8 cellular contexts compared by ENCODE assay signal in the genomic region with DNA sequence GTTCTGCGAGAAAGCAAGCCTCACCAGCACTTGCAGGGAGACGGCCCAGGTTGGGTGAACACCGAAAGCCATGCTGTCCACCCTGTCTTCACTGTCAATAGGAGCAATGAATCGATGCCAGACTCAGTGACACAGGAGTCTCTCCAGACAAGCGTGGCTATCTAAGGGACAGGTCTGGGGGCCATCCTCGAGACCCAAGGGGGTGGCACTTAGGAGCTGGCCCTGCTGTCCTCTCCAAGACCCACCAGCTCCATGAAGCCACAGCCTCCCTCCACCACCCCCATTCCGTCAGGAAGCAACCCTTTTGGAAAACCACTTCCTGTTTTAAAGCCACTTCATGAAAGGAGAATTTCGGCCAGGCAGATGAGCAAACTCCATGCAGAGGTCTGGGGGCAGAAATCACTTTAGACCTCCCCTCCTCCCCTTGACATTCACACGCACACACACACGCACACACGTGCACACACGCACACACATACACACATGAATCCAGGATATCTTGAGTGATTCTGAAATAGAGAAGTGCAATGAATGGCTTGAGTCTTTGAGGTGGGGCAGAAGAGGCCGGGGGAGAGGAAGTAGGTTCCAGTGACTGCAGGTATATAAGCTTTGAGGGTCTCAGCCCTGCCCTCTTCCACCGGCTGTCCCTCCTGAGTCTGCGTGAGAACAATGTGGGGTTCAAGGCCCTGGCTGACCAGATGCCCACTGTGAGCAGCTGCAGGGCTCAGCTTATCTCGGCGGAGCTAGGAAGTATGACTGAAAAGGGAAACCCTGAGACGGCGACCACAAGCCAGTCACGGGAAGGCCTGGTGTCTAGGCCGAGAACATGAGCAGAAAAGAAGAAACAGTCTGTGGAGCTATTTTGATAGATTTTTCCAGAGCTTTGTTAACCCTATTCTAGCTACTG. TPM values are rescaled to one million over a fixed set of nuclear protein-coding genes. Genes with fewer than 3 reads are reported as not detected.
DNase-seq lines count a peak whose midpoint lies in the region; ATAC-seq and TF ChIP-seq lines count a peak whose summit lies in the region.

No MANE protein-coding gene starts in this region.

- H3K56ac ChIP-seq in IMR-90 (ENCODE audit: extremely low read depth, insufficient read depth, low read length) = no peak overlapping the region; the same call in 1 of the 2 replicates

- H3K79me1 ChIP-seq in IMR-90 (ENCODE audit: low read depth in 1 of 2, low read length in 2 of 2) = peaks cover 17 to 58% of the 10 kb centered on the region in 2 experiments

- peak overlapping the region; percentile 89 for H4K91ac ChIP-seq in IMR-90 (ENCODE audit: insufficient read depth, low read depth, low read length)

- peaks cover 27% of the 10 kb centered on the region for H3K9me1 ChIP-seq in IMR-90 (ENCODE audit: insufficient read depth, low read length)

- peak overlapping the region; percentile 96 for H2AK9ac ChIP-seq in IMR-90 (replicated peaks; ENCODE audit: low read depth, low read length, poor library complexity)

- H3K79me2 ChIP-seq in DND-41 (ENCODE audit: insufficient read depth, low read length) = no peaks in the 10 kb centered on the region

- H3K9me3 ChIP-seq in DND-41 (ENCODE audit: insufficient read depth, low read length, severe bottlenecking) (no peaks in the 10 kb centered on the region), IMR-90 (ENCODE audit: control insufficient read depth, insufficient read depth, low read length) (no peaks in the 10 kb centered on the region)

- H2AFZ ChIP-seq in DND-41 (ENCODE audit: low read depth, low read length) (peak overlapping the region; percentile 57; the same call in 1 of the 2 replicates), IMR-90 (replicated peaks; ENCODE audit: low read length, poor library complexity) (peak overlapping the region; percentile 69)

- H4K8ac ChIP-seq in IMR-90 (ENCODE audit: low read depth in 2 of 2, low read length in 2 of 2) = peak overlapping the region; percentile 72 to 96

- H4K20me1 ChIP-seq in DND-41 (ENCODE audit: insufficient read depth, low read length) = no peaks in the 10 kb centered on the region
- no peaks in the 10 kb centered on the region for H4K20me1 ChIP-seq in IMR-90 (ENCODE audit: insufficient read depth, low read length)

- H2BK20ac ChIP-seq in IMR-90 (ENCODE audit: low read depth, low read length) = peak overlapping the region; percentile 96

- H4K5ac ChIP-seq in IMR-90 (ENCODE audit: low read depth, low read length) = peak overlapping the region; percentile 82

- ATAC-seq in DND-41 (ENCODE audit: insufficient read depth, low read depth) (peak; percentile 4; the same call in 2 of the 3 replicates), GM21447 (IDR thresholded peaks at IDR 0.05; ENCODE audit: unreplicated experiment) (peak; percentile 51), IMR-90 (ENCODE audit: low read depth) (peak; percentile 62)

- H3K4ac ChIP-seq in IMR-90 (ENCODE audit: low read depth, low read length) = peak overlapping the region; percentile 97

- peak overlapping the region; percentile 99 for H2AK5ac ChIP-seq in IMR-90 (ENCODE audit: low read depth, low read length)

- TF ChIP-seq CTCF in DND-41 (IDR thresholded peaks at IDR 0.05; ENCODE audit: borderline replicate concordance, extremely low read depth, low read length, poor library complexity, severe bottlenecking) = no peak
- no peak for TF ChIP-seq CTCF in IMR-90 (conservative IDR thresholded peaks at IDR 0.05; ENCODE audit: low read depth, low read length)
- no peak for TF ChIP-seq CTCF in fibroblast of villous mesenchyme (IDR thresholded peaks at IDR 0.05; ENCODE audit: insufficient read depth, low read depth, low read length)

- DNase-seq in DND-41 = peak; percentile 38
- peak; percentile 63 for DNase-seq in IMR-90
- DNase-seq in activated CD4-positive, alpha-beta T cell treated with anti-CD3 and anti-CD28 coated beads for 48 hours = peak; percentile 82
- DNase-seq in fibroblast of villous mesenchyme (ENCODE audit: low read depth) = peak; percentile 67
- peak; percentile 68 for DNase-seq in stimulated activated CD4-positive, alpha-beta T cell treated with anti-CD3 and anti-CD28 coated beads, Interleukin-4, amount 100 ng/mL, for 24 hours
- no peak for DNase-seq in NCI-H2196 treated with DMSO at 0.1 percent for 48 hours (lab: John Stamatoyannopoulos, UW; ENCODE audit: unreplicated experiment)
- no peak for DNase-seq in H7

- BruUV-seq in IMR-90 (replicated peaks; lab: Mats Ljungman, UMichigan) = no TSS peak

- peak overlapping the region; percentile 91; the same call in 2 of the 3 replicates for H2BK15ac ChIP-seq in IMR-90 (ENCODE audit: low read depth, low read length)

- WGBS in IMR-90 (ENCODE audit: extremely low coverage in 2 of 2, insufficient read length in 1 of 2), 2 experiments = 90% methylated on average over 10 of the region's 21 CpGs; no CpG with 5 or more reads in 1 of the 2 experiments

- no peak for TF ChIP-seq RAD21 in IMR-90 (IDR thresholded peaks at IDR 0.05; ENCODE audit: low read length)

- H3K23ac ChIP-seq in IMR-90 (ENCODE audit: low read depth, low read length) = peak overlapping the region; percentile 96

- H3K4me2 ChIP-seq in DND-41 (ENCODE audit: insufficient read depth, low read length) = peak overlapping the region; percentile 56
- peak overlapping the region; percentile 57 for H3K4me2 ChIP-seq in IMR-90 (ENCODE audit: low read depth, low read length)

- in situ Hi-C loops in IMR-90 (cut with MboI; ENCODE audit: low sequenced_read_pairs) = no loop called here

- intact Hi-C loops in IMR-90 (cut with micrococcal nuclease) = no loop called here

- peak overlapping the region; percentile 92 for H2BK5ac ChIP-seq in IMR-90 (ENCODE audit: low read depth, low read length, poor library complexity, severe bottlenecking)

- H3K27ac ChIP-seq in DND-41 (ENCODE audit: low read length) (peak overlapping the region; percentile 85), IMR-90 (ENCODE audit: insufficient read depth, low read length) (peak overlapping the region; percentile 34)

- no peak for TF ChIP-seq POLR2A in IMR-90 (IDR thresholded peaks at IDR 0.05; ENCODE audit: low read depth, low read length)

- H3K4me3 ChIP-seq in DND-41 (ENCODE audit: low read depth in 1 of 2, low read length in 2 of 2) = peak overlapping the region in 1 of 2 experiments; percentile 11; a peak in 1 of 4 replicates
- no peak overlapping the region for H3K4me3 ChIP-seq in IMR-90 (ENCODE audit: insufficient read depth, low read depth, low read length)
- no peak overlapping the region for H3K4me3 ChIP-seq in fibroblast of villous mesenchyme (ENCODE audit: low read depth, low read length)
- no peak overlapping the region for H3K4me3 ChIP-seq in H7 (ENCODE audit: insufficient read depth, low read depth, low read length)

- peak overlapping the region; percentile 96; the same call in 1 of the 2 replicates for H3K18ac ChIP-seq in IMR-90 (ENCODE audit: low read depth, low read length)

- CTCF ChIA-PET in IMR-90 (lab: Yijun Ruan, JAX) = interaction anchor here (0.5 to 1.1 kb wide), 2 partner anchors 26 to 97 kb away, joined by 3 to 4 read pairs; no protein-coding TSS in a partner anchor

- peak overlapping the region; percentile 95 for H3K14ac ChIP-seq in IMR-90 (replicated peaks; ENCODE audit: low read depth, low read length)

- H3K27me3 ChIP-seq in DND-41 (ENCODE audit: insufficient read depth, low read length, poor library complexity) (no peaks in the 10 kb centered on the region), IMR-90 (ENCODE audit: control insufficient read depth, insufficient read depth, low read length) (no peaks in the 10 kb centered on the region), H7 (ENCODE audit: control insufficient read depth, insufficient read depth, low read length) (no peaks in the 10 kb centered on the region)

- dilution Hi-C loops in IMR-90 (cut with HindIII; ENCODE audit: low sequenced_read_pairs, unreplicated experiment) = no loop called here

- H2BK120ac ChIP-seq in IMR-90 (ENCODE audit: low read depth, low read length) = peak overlapping the region; percentile 95

- POLR2A ChIA-PET in IMR-90 (lab: Charles Lee; ENCODE audit: unreplicated experiment) = no interaction called here

- H3K4me1 ChIP-seq in DND-41 (ENCODE audit: insufficient read depth, low read length) (peaks cover 47% of the 10 kb centered on the region), IMR-90 (ENCODE audit: control insufficient read depth, insufficient read depth, low read length) (peaks cover 19% of the 10 kb centered on the region)

- H3K36me3 ChIP-seq in DND-41 (ENCODE audit: insufficient read depth, low read length) = peaks cover 40% of the 10 kb centered on the region
- H3K36me3 ChIP-seq in IMR-90 (ENCODE audit: control insufficient read depth, insufficient read depth, low read length) = peaks cover 54% of the 10 kb centered on the region
- H3K36me3 ChIP-seq in H7 (replicated peaks; ENCODE audit: control insufficient read depth, insufficient read depth, low read length) = no peaks in the 10 kb centered on the region

- peak overlapping the region; percentile 54 for H3K9ac ChIP-seq in DND-41 (ENCODE audit: low read depth, low read length)
- peak overlapping the region; percentile 28; the same call in 1 of the 2 replicates for H3K9ac ChIP-seq in IMR-90 (ENCODE audit: low read depth, low read length)

TF ChIP-seq in IMR-90, 13 proteins besides CTCF, POLR2A, EP300 and RAD21 (continues in another document):
- TF ChIP-seq ELK1 (IDR thresholded peaks at IDR 0.05; ENCODE audit: borderline replicate concordance, low read depth, low read length) (no peak), FOS (IDR thresholded peaks at IDR 0.05; ENCODE audit: low read depth, low read length) (no peak), MAZ (IDR thresholded peaks at IDR 0.05; ENCODE audit: borderline replicate concordance, low read depth, low read length) (no peak), RCOR1 (IDR thresholded peaks at IDR 0.05; ENCODE audit: insufficient replicate concordance, low read length) (no peak), BHLHE40 (IDR thresholded peaks at IDR 0.05; ENCODE audit: low read depth, low read length) (no peak), CHD1 (IDR thresholded peaks at IDR 0.05; ENCODE audit: low read depth, low read length) (no peak), MAFK (IDR thresholded peaks at IDR 0.05; ENCODE audit: low read depth, low read length) (no peak), RFX5 (IDR thresholded peaks at IDR 0.05; ENCODE audit: low read depth, low read length) (no peak)

RNA-seq across cellular contexts. Expression of gene RGS10, which starts 25.0 kb away (rescaled TPM):
- total RNA-seq in IMR-90 (2012; rRNA removed) (35.3 and 55.5 TPM in 2 replicates), fibroblast of villous mesenchyme (35.4 and 50.9 TPM in 2 replicates)
- 77.0 and 89.7 TPM in 2 replicates for polyA plus RNA-seq in IMR-90 (2012; rRNA removed)
- polyA plus RNA-seq in IMR-90 (2012; cell fraction: cytosol; rRNA removed) = 29.0 and 54.5 TPM in 2 replicates
- 9.4 and 39.2 TPM in 2 replicates for polyA plus RNA-seq in IMR-90 (2012; cell fraction: nucleus; rRNA removed; ENCODE audit: low replicate concordance)
- 7.2 and 12.3 TPM in 2 replicates for total RNA-seq in H7 (2014; rRNA removed; shearing (Covaris generic))

Comparison
In these comparisons a context has a peak if more than half of its experiments do, and no peak if none do; other contexts are left out.
1. ATAC-seq: peak in every context shown above with its lines; median percentile 62 in IMR-90; 51 in GM21447; 4 in DND-41.
2. DNase-seq: peak in DND-41 (single experiment), IMR-90 (single experiment), activated CD4-positive, alpha-beta T cell treated with anti-CD3 and anti-CD28 coated beads for 48 hours (single experiment), fibroblast of villous mesenchyme (single experiment) and stimulated activated CD4-positive, alpha-beta T cell treated with anti-CD3 and anti-CD28 coated beads, Interleukin-4, amount 100 ng/mL, for 24 hours (single experiment); none in NCI-H2196 treated with DMSO at 0.1 percent for 48 hours (single experiment) and H7 (single experiment).